ENCODE assay signal across 11 cellular contexts in the genomic region with DNA sequence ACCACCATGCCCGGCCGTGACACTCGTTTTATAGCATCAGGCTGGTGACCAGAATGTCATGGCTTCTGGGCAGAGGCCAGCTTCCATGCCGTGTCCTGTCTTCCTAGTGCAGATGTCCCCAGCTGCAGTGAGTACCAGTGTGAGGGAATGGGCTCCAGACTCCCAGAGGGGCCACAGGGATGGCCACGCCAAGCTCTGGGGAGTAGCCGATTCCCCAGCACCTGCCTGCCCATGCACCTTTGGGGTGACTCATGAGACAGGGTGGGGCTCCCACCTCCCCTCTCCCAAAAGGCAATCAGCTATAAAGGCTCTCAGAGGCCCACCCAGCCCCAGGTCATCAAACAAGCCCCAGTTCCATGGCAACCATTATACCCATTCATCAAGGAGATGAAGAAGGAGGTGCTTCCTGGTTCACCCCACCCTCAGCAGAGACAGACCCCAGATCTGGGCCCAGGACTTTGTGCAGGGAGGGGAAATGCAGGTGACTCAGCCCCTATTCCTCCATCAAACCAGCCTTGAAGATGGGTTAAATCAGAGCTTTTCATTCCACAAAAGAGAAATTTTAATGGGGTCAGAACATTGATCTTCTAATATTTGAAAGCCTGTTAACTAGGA. TPM values are rescaled to one million over a fixed set of nuclear protein-coding genes. Genes with fewer than 3 reads are reported as not detected.
"Had no signal": no experiment of that assay in that cellular context is flagged by ENCODE, and none has a peak within 500 bp of the region (broad histone marks: within the 10 kb centered on the region; RNA-seq: fewer than 3 reads in every experiment).

A gene with protein sequence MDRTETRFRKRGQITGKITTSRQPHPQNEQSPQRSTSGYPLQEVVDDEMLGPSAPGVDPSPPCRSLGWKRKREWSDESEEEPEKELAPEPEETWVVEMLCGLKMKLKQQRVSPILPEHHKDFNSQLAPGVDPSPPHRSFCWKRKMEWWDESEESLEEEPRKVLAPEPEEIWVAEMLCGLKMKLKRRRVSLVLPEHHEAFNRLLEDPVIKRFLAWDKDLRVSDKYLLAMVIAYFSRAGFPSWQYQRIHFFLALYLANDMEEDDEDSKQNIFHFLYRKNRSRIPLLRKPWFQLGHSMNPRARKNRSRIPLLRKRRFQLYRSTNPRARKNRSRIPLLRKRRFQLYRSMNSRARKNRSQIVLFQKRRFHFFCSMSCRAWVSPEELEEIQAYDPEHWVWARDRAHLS (plus strand): TSS at position 419 of the 615 bp plus-strand sequence. CDS start 2,030 bp downstream, outside the sequence.

RNA-seq across cellular contexts. Expression of the gene that starts here (rescaled TPM):
- total RNA-seq: activated CD4-positive, alpha-beta memory T cell treated with anti-CD3 and anti-CD28 coated beads for 36 hours; activated naive CD4-positive, alpha-beta T cell treated with anti-CD3 and anti-CD28 coated beads, Interleukin-2, amount 50 U/mL, for 72 hours; activated T-cell treated with anti-CD3 and anti-CD28 coated beads, Interleukin-2, amount 50 U/mL, for 72 hours; astrocyte; bronchial epithelial cell; cardiac septum; cerebellum; endodermal cell; epithelial cell of proximal tubule; esophagus muscularis mucosa; T-helper 2 cell treated with Interferon-gamma antibody and Interleukin-4, amounts not matched to agents 100 ng/mL and 5 ng/mL, for 36 hours had no signal
